In genomic region chr14:94650806-94651805, GRCh38 we compare ENCODE assay signal across 19 cellular contexts. TPM values are rescaled to one million over a fixed set of nuclear protein-coding genes. Genes with fewer than 3 reads are reported as not detected.
"Had no signal": no experiment of that assay in that cellular context is flagged by ENCODE, and none has a peak within 500 bp of the region (broad histone marks: within the 10 kb centered on the region; RNA-seq: fewer than 3 reads in every experiment).

No MANE protein-coding gene starts in this region.

- H3K9me3 Mint-ChIP-seq: activated B cell treated with CpG ODN at 0.5 μM for 24 hours; activated T-helper 1 cell treated with anti-CD3 and anti-CD28 coated beads, Interleukin-12 subunit alpha, Interleukin-12 subunit beta, Interleukin-2, Interleukin-4 antibody, amounts not matched to agents 30 ng/mL and 10 ng/mL and 1 ng/mL, durations not matched to agents 14 hours and 24 hours and 36 hours had no signal

- H3K4me3 ChIP-seq: heart left ventricle, lower lobe of right lung, psoas muscle had no signal

- DNase-seq: activated B cell treated with CpG ODN at 0.5 μM for 24 hours; activated CD4-positive, alpha-beta T cell treated with anti-CD3 and anti-CD28 coated beads for 48 hours; activated CD8-positive, alpha-beta T cell treated with anti-CD3 and anti-CD28 coated beads, Interleukin-2, amount 10 ng/mL, durations not matched to agents 7 days and 5 days; activated naive CD8-positive, alpha-beta T cell treated with anti-CD3 and anti-CD28 coated beads for 36 hours; brain microvascular endothelial cell; cerebellar nuclear complex; heart left ventricle; left colon; lower lobe of right lung; occipital lobe; psoas muscle; stimulated activated CD4-positive, alpha-beta T cell treated with anti-CD3 and anti-CD28 coated beads, Interleukin-1b, Interleukin-23, amount 100 ng/mL, for 48 hours; SW 1271 had no signal

- H3K27me3 Mint-ChIP-seq: activated B cell treated with CpG ODN at 0.5 μM for 24 hours; activated naive CD8-positive, alpha-beta T cell treated with anti-CD3 and anti-CD28 coated beads for 36 hours had no signal

- H3K27ac ChIP-seq: brain microvascular endothelial cell, epithelial cell of prostate, heart left ventricle, lower lobe of right lung, psoas muscle had no signal

- H3K27ac Mint-ChIP-seq: activated B cell treated with CpG ODN at 0.5 μM for 24 hours; activated CD8-positive, alpha-beta T cell treated with anti-CD3 and anti-CD28 coated beads, Interleukin-2, amount 10 ng/mL, durations not matched to agents 7 days and 5 days; activated naive CD8-positive, alpha-beta T cell treated with anti-CD3 and anti-CD28 coated beads for 36 hours; activated T-helper 1 cell treated with anti-CD3 and anti-CD28 coated beads, Interleukin-12 subunit alpha, Interleukin-12 subunit beta, Interleukin-2, Interleukin-4 antibody, amounts not matched to agents 30 ng/mL and 10 ng/mL and 1 ng/mL, durations not matched to agents 14 hours and 24 hours and 36 hours; nephron had no signal

- FAIRE-seq: frontal cortex, TTC549 had no signal

- H3K4me3 Mint-ChIP-seq: activated B cell treated with CpG ODN at 0.5 μM for 24 hours; activated CD8-positive, alpha-beta T cell treated with anti-CD3 and anti-CD28 coated beads, Interleukin-2, amount 10 ng/mL, durations not matched to agents 7 days and 5 days; activated naive CD8-positive, alpha-beta T cell treated with anti-CD3 and anti-CD28 coated beads for 36 hours; activated T-helper 1 cell treated with anti-CD3 and anti-CD28 coated beads, Interleukin-12 subunit alpha, Interleukin-12 subunit beta, Interleukin-2, Interleukin-4 antibody, amounts not matched to agents 30 ng/mL and 10 ng/mL and 1 ng/mL, durations not matched to agents 14 hours and 24 hours and 36 hours; nephron had no signal

- ATAC-seq: activated CD8-positive, alpha-beta T cell treated with anti-CD3 and anti-CD28 coated beads, Interleukin-2, amount 10 ng/mL, durations not matched to agents 7 days and 5 days; heart left ventricle; left colon; lower lobe of right lung; psoas muscle had no signal

- H3K4me1 ChIP-seq: heart left ventricle, lower lobe of right lung, psoas muscle had no signal

- H3K36me3 Mint-ChIP-seq: activated naive CD8-positive, alpha-beta T cell treated with anti-CD3 and anti-CD28 coated beads for 36 hours had no signal

- H3K27me3 ChIP-seq: brain microvascular endothelial cell, heart left ventricle had no signal

- H3K36me3 ChIP-seq: brain microvascular endothelial cell, heart left ventricle, lower lobe of right lung had no signal

- H3K4me1 Mint-ChIP-seq: activated B cell treated with CpG ODN at 0.5 μM for 24 hours; activated naive CD8-positive, alpha-beta T cell treated with anti-CD3 and anti-CD28 coated beads for 36 hours had no signal

RNA-seq across cellular contexts. Expression of gene SERPINA3, which starts 38.9 kb away (rescaled TPM):
- total RNA-seq: activated B cell treated with CpG ODN at 0.5 μM for 24 hours; activated CD8-positive, alpha-beta T cell treated with anti-CD3 and anti-CD28 coated beads, Interleukin-2, amount 10 ng/mL, durations not matched to agents 7 days and 5 days; activated naive CD8-positive, alpha-beta T cell treated with anti-CD3 and anti-CD28 coated beads for 36 hours; activated T-helper 1 cell treated with anti-CD3 and anti-CD28 coated beads, Interleukin-12 subunit alpha, Interleukin-12 subunit beta, Interleukin-2, Interleukin-4 antibody, amounts not matched to agents 30 ng/mL and 10 ng/mL and 1 ng/mL, durations not matched to agents 14 hours and 24 hours and 36 hours; frontal cortex; T-helper 2 cell treated with Interferon-gamma antibody and Interleukin-4, amounts not matched to agents 100 ng/mL and 5 ng/mL, for 36 hours had no signal
